Comparison of ENCODE assay signal across 19 cellular contexts in genomic region chr11:83680351-83680750, GRCh38.
DNase-seq lines count a peak whose midpoint lies in the region; ATAC-seq and TF ChIP-seq lines count a peak whose summit lies in the region.
"Had no signal": no experiment of that assay in that cellular context is flagged by ENCODE, and none has a peak within 500 bp of the region (broad histone marks: within the 10 kb centered on the region; RNA-seq: fewer than 3 reads in every experiment).

No MANE protein-coding gene starts in this region.

- H3K4me3 ChIP-seq in BE2C (ENCODE audit: low read depth, low read length): no peak overlapping the region
- H3K4me3 ChIP-seq in dorsolateral prefrontal cortex: peak overlapping the region in 41 of 59 donors; percentile 21 to 65 (median 53)
- no peak overlapping the region for H3K4me3 ChIP-seq in stomach
- H3K4me3 ChIP-seq: left lung had no signal

- no peak overlapping the region for H3K4me3 Mint-ChIP-seq in T-helper 17 cell
- H3K4me3 Mint-ChIP-seq: activated naive CD4-positive, alpha-beta T cell treated with anti-CD3 and anti-CD28 coated beads, Interleukin-2, amount 50 U/mL, for 24 hours; activated T-cell treated with anti-CD3 and anti-CD28 coated beads, Interleukin-2, amount 50 U/mL, for 72 hours; CD4-positive, CD25-positive, alpha-beta regulatory T cell; effector memory CD8-positive, alpha-beta T cell had no signal

- no peaks in the 10 kb centered on the region for H3K36me3 ChIP-seq in BE2C
- H3K36me3 ChIP-seq in stomach: no peaks in the 10 kb centered on the region
- H3K36me3 ChIP-seq: left lung, Peyer's patch had no signal

- no peaks in the 10 kb centered on the region for H3K27me3 ChIP-seq in BE2C
- H3K27me3 ChIP-seq in dorsolateral prefrontal cortex: no peaks in the 10 kb centered on the region
- H3K27me3 ChIP-seq in stomach: peaks cover 0 to 3% (median 0%) of the 10 kb centered on the region in 3 donors
- H3K27me3 ChIP-seq: left lung, Peyer's patch had no signal

- 30 to 43% (median 40%) methylated on average over 2 of the region's 2 CpGs for WGBS in stomach, 5 donors

- intact Hi-C loops in dorsolateral prefrontal cortex (cut with DNase I) (no loop called here), stomach (cut with DNase I; ENCODE audit: low total_unique reads) (no loop called here)

- no peaks in the 10 kb centered on the region for H3K36me3 Mint-ChIP-seq in T-helper 17 cell (ENCODE audit: low read depth)
- H3K36me3 Mint-ChIP-seq: activated naive CD4-positive, alpha-beta T cell treated with anti-CD3 and anti-CD28 coated beads, Interleukin-2, amount 50 U/mL, for 24 hours; CD4-positive, CD25-positive, alpha-beta regulatory T cell had no signal

- peaks cover 13% of the 10 kb centered on the region for H3K27me3 Mint-ChIP-seq in T-helper 17 cell

- H3K4me1 ChIP-seq in BE2C: no peaks in the 10 kb centered on the region
- H3K4me1 ChIP-seq in stomach: peaks cover 0 to 13% (median 6%) of the 10 kb centered on the region in 4 donors
- H3K4me1 ChIP-seq: left lung, Peyer's patch had no signal

- no peaks in the 10 kb centered on the region for H3K4me1 Mint-ChIP-seq in T-helper 17 cell
- H3K4me1 Mint-ChIP-seq: activated naive CD4-positive, alpha-beta T cell treated with anti-CD3 and anti-CD28 coated beads, Interleukin-2, amount 50 U/mL, for 24 hours; CD4-positive, CD25-positive, alpha-beta regulatory T cell had no signal

- DNase-seq in BE2C (peak; percentile 9), NCI-H1105 treated with DMSO at 0.1 percent for 48 hours (lab: John Stamatoyannopoulos, UW) (peak; percentile 83), NCI-H526 treated with DMSO at 0.1 percent for 48 hours (lab: John Stamatoyannopoulos, UW) (peak; percentile 83), dorsolateral prefrontal cortex (no peak), stomach (no peak), T-helper 17 cell (no peak)
- DNase-seq: activated CD4-positive, CD25-positive, alpha-beta regulatory T cell treated with anti-CD3 and anti-CD28 coated beads, Interleukin-2, amount 50 U/mL, for 72 hours; activated T-cell treated with anti-CD3 and anti-CD28 coated beads, Interleukin-2, amount 50 U/mL, for 72 hours; CD4-positive, CD25-positive, alpha-beta regulatory T cell; effector memory CD8-positive, alpha-beta T cell; KG1; left lung; Peyer's patch; stimulated activated CD4-positive, alpha-beta T cell treated with anti-CD3 and anti-CD28 coated beads, Interleukin-12 subunit alpha, Interleukin-12 subunit beta, amount 100 ng/mL, for 4 hours; stimulated activated CD8-positive, alpha-beta memory T cell treated with anti-CD3 and anti-CD28 coated beads, Interleukin-4, amount 100 ng/mL, for 48 hours had no signal

- TF ChIP-seq CTCF in BE2C (IDR thresholded peaks at IDR 0.05; ENCODE audit: low read depth, low read length): no peak
- no peak for TF ChIP-seq CTCF in dorsolateral prefrontal cortex (IDR thresholded peaks at IDR 0.05 in 54 of 56, conservative IDR thresholded peaks at IDR 0.05 in 2 of 56; ENCODE audit: low read depth in 1 of 56, partially characterized antibody in 56 of 56)
- no peak for TF ChIP-seq CTCF in stomach (IDR thresholded peaks at IDR 0.05)

- H3K27ac ChIP-seq in dorsolateral prefrontal cortex: peak overlapping the region in 22 of 59 donors; percentile 9 to 90 (median 70)
- H3K27ac ChIP-seq in stomach: no peak overlapping the region
- H3K27ac ChIP-seq: left lung, Peyer's patch had no signal

- TF ChIP-seq POLR2A in stomach (IDR thresholded peaks at IDR 0.05): no peak

- no peak overlapping the region for H3K27ac Mint-ChIP-seq in T-helper 17 cell
- H3K27ac Mint-ChIP-seq: activated naive CD4-positive, alpha-beta T cell treated with anti-CD3 and anti-CD28 coated beads, Interleukin-2, amount 50 U/mL, for 24 hours; activated T-cell treated with anti-CD3 and anti-CD28 coated beads, Interleukin-2, amount 50 U/mL, for 72 hours; CD4-positive, CD25-positive, alpha-beta regulatory T cell; effector memory CD8-positive, alpha-beta T cell had no signal

- ATAC-seq in GM18498 (IDR thresholded peaks at IDR 0.05; ENCODE audit: unreplicated experiment) (no peak), T-helper 17 cell (no peak), HG03139 (IDR thresholded peaks at IDR 0.05; ENCODE audit: unreplicated experiment) (no peak)
- ATAC-seq: activated T-cell treated with anti-CD3 and anti-CD28 coated beads, Interleukin-2, amount 50 U/mL, for 72 hours; effector memory CD8-positive, alpha-beta T cell; HCT116 had no signal

- TF ChIP-seq EP300 in stomach (IDR thresholded peaks at IDR 0.05): no peak

- H3K9me3 ChIP-seq in BE2C (no peaks in the 10 kb centered on the region), stomach (no peaks in the 10 kb centered on the region), T-helper 17 cell (ENCODE audit: control insufficient read depth, low read length, poor library complexity, severe bottlenecking) (no peaks in the 10 kb centered on the region)
- H3K9me3 ChIP-seq: left lung, Peyer's patch had no signal

Comparison
In these comparisons a context has a peak if more than half of its experiments do, and no peak if none do; other contexts are left out.
1. DNase-seq: peak in BE2C (single experiment), NCI-H1105 treated with DMSO at 0.1 percent for 48 hours (single experiment) and NCI-H526 treated with DMSO at 0.1 percent for 48 hours (single experiment); none in dorsolateral prefrontal cortex (0 of 10), stomach (single experiment) and T-helper 17 cell (0 of 3).
2. H3K4me3 ChIP-seq: peak in dorsolateral prefrontal cortex (41 of 59); none in BE2C (single experiment) and stomach (0 of 4).